ENCODE assay signal across 10 cellular contexts in the genomic region with DNA sequence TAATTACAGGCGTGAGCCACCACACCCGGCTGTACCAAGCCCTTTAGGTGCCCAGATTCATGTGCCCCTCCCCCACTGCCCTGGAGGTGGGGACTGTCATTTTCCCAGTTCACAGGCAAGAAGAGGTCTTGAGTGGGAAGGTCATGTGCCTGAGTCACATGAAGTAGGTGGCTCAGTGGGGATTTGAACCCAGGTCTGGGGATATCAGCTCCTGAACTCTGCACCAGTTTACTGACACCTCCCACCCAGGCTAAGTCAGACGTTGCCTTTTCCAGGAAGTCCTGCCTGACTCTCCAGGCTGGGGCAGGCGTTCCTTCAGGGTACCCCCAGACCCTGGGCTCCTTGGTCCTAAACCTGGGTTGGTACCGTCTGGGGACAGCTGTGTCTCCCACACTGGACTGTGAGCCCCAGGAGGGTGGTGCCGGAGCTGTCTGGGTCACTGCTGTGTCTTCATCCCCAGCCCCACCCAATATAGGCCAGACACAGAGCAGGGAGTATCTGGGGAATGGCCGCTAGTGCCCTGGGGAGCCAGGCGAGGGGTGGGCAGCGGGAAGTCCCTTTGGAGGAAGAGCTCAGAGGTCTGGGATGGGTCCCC. TPM values are rescaled to one million over a fixed set of nuclear protein-coding genes. Genes with fewer than 3 reads are reported as not detected.
DNase-seq lines count a peak whose midpoint lies in the region; ATAC-seq lines count a peak whose summit lies in the region.
"Had no signal": no experiment of that assay in that cellular context is flagged by ENCODE, and none has a peak within 500 bp of the region (broad histone marks: within the 10 kb centered on the region; RNA-seq: fewer than 3 reads in every experiment).

No MANE protein-coding gene starts in this region.

- peaks cover 10% of the 10 kb centered on the region for H3K4me1 ChIP-seq in thymus (ENCODE audit: control insufficient read depth, insufficient read depth, low read length)

- DNase-seq in activated naive CD4-positive, alpha-beta T cell treated with anti-CD3 and anti-CD28 coated beads for 36 hours: no peak
- DNase-seq in activated naive CD4-positive, alpha-beta T cell treated with anti-CD3 and anti-CD28 coated beads, Interleukin-2, amount 50 U/mL, for 16 hours: no peak
- DNase-seq in activated naive CD4-positive, alpha-beta T cell treated with anti-CD3 and anti-CD28 coated beads, Interleukin-2, amount 50 U/mL, for 72 hours (ENCODE audit: low spot score in 2 of 2): no peak
- no peak for DNase-seq in left lobe of liver (ENCODE audit: low spot score)
- no peak for DNase-seq in activated CD4-positive, CD25-positive, alpha-beta regulatory T cell (lab: John Stamatoyannopoulos, UW)
- DNase-seq: central memory CD4-positive, alpha-beta T cell had no signal

- WGBS in thymus: 91% methylated on average over 9 of the region's 9 CpGs

- CTCF ChIA-PET in activated naive CD4-positive, alpha-beta T cell treated with anti-CD3 and anti-CD28 coated beads for 36 hours (lab: Charles Lee): interaction anchor here (1.6 to 2.2 kb wide), 3 partner anchors 10 to 125 kb away, joined by 5 to 8 read pairs (median 7); no protein-coding TSS in a partner anchor

- peak in 1 of 2 donors; percentile 4 for ATAC-seq in activated naive CD4-positive, alpha-beta T cell treated with anti-CD3 and anti-CD28 coated beads, Interleukin-2, amount 50 U/mL, for 72 hours
- ATAC-seq in left lobe of liver (peak; percentile 12), GM21390 (IDR thresholded peaks at IDR 0.05; ENCODE audit: unreplicated experiment) (no peak), GM18907 (IDR thresholded peaks at IDR 0.05; ENCODE audit: unreplicated experiment) (no peak)

- H3K36me3 ChIP-seq in thymus (ENCODE audit: control insufficient read depth, insufficient read depth): peaks cover 51% of the 10 kb centered on the region

- no peaks in the 10 kb centered on the region for H3K9me3 ChIP-seq in thymus (ENCODE audit: control insufficient read depth)

- H3K4me3 Mint-ChIP-seq in activated naive CD4-positive, alpha-beta T cell treated with anti-CD3 and anti-CD28 coated beads for 36 hours: no peak overlapping the region
- H3K4me3 Mint-ChIP-seq: neural crest cell had no signal

- peaks cover 16% of the 10 kb centered on the region for H3K36me3 Mint-ChIP-seq in activated naive CD4-positive, alpha-beta T cell treated with anti-CD3 and anti-CD28 coated beads for 36 hours (ENCODE audit: low read depth)
- H3K36me3 Mint-ChIP-seq in activated naive CD4-positive, alpha-beta T cell treated with anti-CD3 and anti-CD28 coated beads, Interleukin-2, amount 50 U/mL, for 72 hours: peaks cover 6 to 22% of the 10 kb centered on the region in 2 donors

- H3K4me3 ChIP-seq in thymus (ENCODE audit: low read length): no peak overlapping the region

- no peaks in the 10 kb centered on the region for H3K9me3 Mint-ChIP-seq in activated naive CD4-positive, alpha-beta T cell treated with anti-CD3 and anti-CD28 coated beads for 36 hours
- H3K9me3 Mint-ChIP-seq in activated naive CD4-positive, alpha-beta T cell treated with anti-CD3 and anti-CD28 coated beads, Interleukin-2, amount 50 U/mL, for 72 hours: no peaks in the 10 kb centered on the region
- H3K9me3 Mint-ChIP-seq: neural crest cell had no signal

- no peaks in the 10 kb centered on the region for H3K27me3 Mint-ChIP-seq in activated naive CD4-positive, alpha-beta T cell treated with anti-CD3 and anti-CD28 coated beads for 36 hours (ENCODE audit: low read depth)

- H3K4me1 Mint-ChIP-seq in activated naive CD4-positive, alpha-beta T cell treated with anti-CD3 and anti-CD28 coated beads for 36 hours (ENCODE audit: low read depth): peaks cover 39% of the 10 kb centered on the region

- no peaks in the 10 kb centered on the region for H3K27me3 ChIP-seq in thymus (ENCODE audit: control insufficient read depth, insufficient read depth)

- H3K27ac Mint-ChIP-seq in activated naive CD4-positive, alpha-beta T cell treated with anti-CD3 and anti-CD28 coated beads for 36 hours: peak overlapping the region; percentile 97
- H3K27ac Mint-ChIP-seq in activated naive CD4-positive, alpha-beta T cell treated with anti-CD3 and anti-CD28 coated beads, Interleukin-2, amount 50 U/mL, for 72 hours: peak overlapping the region; percentile 91 to 94

- intact Hi-C loops in activated naive CD4-positive, alpha-beta T cell treated with anti-CD3 and anti-CD28 coated beads for 36 hours (cut with micrococcal nuclease): loop anchor here (1.0 kb wide), 1 partner anchor 9 kb away; the partner anchor contains the start of gene VASP

- H3K27ac ChIP-seq in thymus (ENCODE audit: low read depth): peak overlapping the region; percentile 27

RNA-seq across cellular contexts. Expression of gene VASP, which starts 8.6 kb away (rescaled TPM):
- total RNA-seq in activated naive CD4-positive, alpha-beta T cell treated with anti-CD3 and anti-CD28 coated beads for 36 hours: 10 to 100 TPM; 94.5 to 99.6 TPM
- total RNA-seq in activated naive CD4-positive, alpha-beta T cell treated with anti-CD3 and anti-CD28 coated beads, Interleukin-2, amount 50 U/mL, for 72 hours: 100 to 1,000 TPM in 1 of 2 donors, 10 to 100 TPM in 1; 76.8 to 156 TPM
- total RNA-seq in left lobe of liver: 21.7 TPM
- polyA plus RNA-seq in thymus: 138 TPM

RNA-seq across cellular contexts. Expression of gene PPM1N, which starts 17.7 kb away (rescaled TPM):
- total RNA-seq in activated naive CD4-positive, alpha-beta T cell treated with anti-CD3 and anti-CD28 coated beads for 36 hours: 1 to 10 TPM; 2.3 to 2.5 TPM
- 1 to 10 TPM; 1.5 to 7.4 TPM for total RNA-seq in activated naive CD4-positive, alpha-beta T cell treated with anti-CD3 and anti-CD28 coated beads, Interleukin-2, amount 50 U/mL, for 72 hours
- 0.86 TPM for total RNA-seq in left lobe of liver
- 4.0 TPM for polyA plus RNA-seq in thymus
- total RNA-seq: neural crest cell had no signal

RNA-seq across cellular contexts. Expression of gene RTN2, which starts 19.1 kb away (rescaled TPM):
- under 1 TPM; 0.69 to 0.84 TPM for total RNA-seq in activated naive CD4-positive, alpha-beta T cell treated with anti-CD3 and anti-CD28 coated beads for 36 hours
- total RNA-seq in activated naive CD4-positive, alpha-beta T cell treated with anti-CD3 and anti-CD28 coated beads, Interleukin-2, amount 50 U/mL, for 72 hours: 1 to 10 TPM; 3.2 to 5.1 TPM
- 3.0 TPM for total RNA-seq in left lobe of liver
- 5.0 TPM for polyA plus RNA-seq in thymus

RNA-seq across cellular contexts. Expression of gene FOSB, which starts 48.1 kb away (rescaled TPM):
- 1 to 10 TPM; 8.0 to 8.7 TPM for total RNA-seq in activated naive CD4-positive, alpha-beta T cell treated with anti-CD3 and anti-CD28 coated beads for 36 hours
- total RNA-seq in activated naive CD4-positive, alpha-beta T cell treated with anti-CD3 and anti-CD28 coated beads, Interleukin-2, amount 50 U/mL, for 72 hours: 10 to 100 TPM; 19.9 to 37.6 TPM
- total RNA-seq in left lobe of liver: 0.35 TPM
- polyA plus RNA-seq in thymus: 7.1 TPM
